ENCODE assay signal across 11 cellular contexts in genomic region chr6:5093231-5094015, GRCh38. TPM values are rescaled to one million over a fixed set of nuclear protein-coding genes. Genes with fewer than 3 reads are reported as not detected.
"Had no signal": no experiment of that assay in that cellular context is flagged by ENCODE, and none has a peak within 500 bp of the region (broad histone marks: within the 10 kb centered on the region; RNA-seq: fewer than 3 reads in every experiment).

No MANE protein-coding gene starts in this region.

- H3K9me3 Mint-ChIP-seq: activated CD4-positive, alpha-beta T cell treated with anti-CD3 and anti-CD28 coated beads, Interleukin-2, amount 10 ng/mL, durations not matched to agents 7 days and 5 days had no signal

- H3K36me3 ChIP-seq: brain microvascular endothelial cell, spleen, upper lobe of left lung had no signal

- H3K27ac ChIP-seq: brain microvascular endothelial cell, spleen, upper lobe of left lung had no signal

- H3K9me3 ChIP-seq: spleen, upper lobe of left lung had no signal

- H3K4me3 ChIP-seq: spleen, upper lobe of left lung had no signal

- H3K27ac Mint-ChIP-seq: activated CD4-positive, alpha-beta T cell treated with anti-CD3 and anti-CD28 coated beads, Interleukin-2, amount 10 ng/mL, durations not matched to agents 7 days and 5 days; T-helper 17 cell had no signal

- ATAC-seq: T-helper 17 cell had no signal

- H3K27me3 ChIP-seq: brain microvascular endothelial cell, upper lobe of left lung had no signal

- H3K4me3 Mint-ChIP-seq: activated CD4-positive, alpha-beta T cell treated with anti-CD3 and anti-CD28 coated beads, Interleukin-2, amount 10 ng/mL, durations not matched to agents 7 days and 5 days; T-helper 17 cell had no signal

- DNase-seq: activated CD4-positive, alpha-beta T cell treated with anti-CD3 and anti-CD28 coated beads, Interleukin-2, amount 10 ng/mL, durations not matched to agents 7 days and 5 days; activated CD4-positive, CD25-positive, alpha-beta regulatory T cell; activated naive CD4-positive, alpha-beta T cell treated with anti-CD3 and anti-CD28 coated beads, Interleukin-2, amount 50 U/mL, for 16 hours; cerebellar nuclear complex; dermis blood vessel endothelial cell; spleen; stimulated activated CD4-positive, alpha-beta T cell treated with anti-CD3 and anti-CD28 coated beads, Interleukin-2, amount 100 ng/mL, for 24 hours; stimulated activated naive CD4-positive, alpha-beta T cell treated with Interleukin-2 at 50 U/mL for 16 hours; T-helper 17 cell; upper lobe of left lung had no signal

RNA-seq across cellular contexts. Expression of gene PPP1R3G, which starts 8.3 kb away (rescaled TPM):
- total RNA-seq: T-helper 17 cell had no signal
